13 cellular contexts compared by ENCODE assay signal in the genomic region with DNA sequence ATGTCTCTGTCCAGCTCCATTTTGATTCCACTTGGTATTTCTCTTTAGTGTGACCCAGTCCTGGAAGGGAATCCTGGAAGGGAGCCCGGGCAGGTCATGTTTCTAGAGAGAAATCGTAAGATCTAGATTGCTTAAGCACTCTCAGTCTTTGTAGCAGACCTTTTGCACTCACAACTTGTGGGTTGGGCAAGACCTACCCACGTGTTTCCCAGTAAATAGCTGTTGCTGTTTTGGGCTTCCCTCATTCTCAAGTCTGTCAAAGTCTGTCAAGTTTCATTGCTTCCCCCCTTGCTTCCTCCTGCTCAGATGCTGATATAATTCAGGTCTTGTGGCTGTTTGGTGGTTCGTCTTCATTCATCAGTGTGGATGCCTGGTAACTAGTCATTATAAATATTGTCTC. TPM values are rescaled to one million over a fixed set of nuclear protein-coding genes. Genes with fewer than 3 reads are reported as not detected.
DNase-seq lines count a peak whose midpoint lies in the region; ATAC-seq lines count a peak whose summit lies in the region.
"Had no signal": no experiment of that assay in that cellular context is flagged by ENCODE, and none has a peak within 500 bp of the region (broad histone marks: within the 10 kb centered on the region; RNA-seq: fewer than 3 reads in every experiment).

No MANE protein-coding gene starts in this region.

- no peak overlapping the region for H3K27ac ChIP-seq in mesendoderm (ENCODE audit: low read depth, low read length)
- H3K27ac ChIP-seq: thyroid gland had no signal

- H2BK5ac ChIP-seq in mesendoderm (ENCODE audit: low read length) = no peak overlapping the region

- intact Hi-C loops in activated CD4-positive, alpha-beta T cell treated with anti-CD3 and anti-CD28 coated beads, Interleukin-2, amount 10 ng/mL, durations not matched to agents 24 days and 14 days (cut with micrococcal nuclease) = no loop called here

- H3K79me1 ChIP-seq in mesendoderm (ENCODE audit: low read length) = no peaks in the 10 kb centered on the region

- DNase-seq in activated CD4-positive, alpha-beta T cell treated with anti-CD3 and anti-CD28 coated beads, Interleukin-2, amount 10 ng/mL, durations not matched to agents 24 days and 14 days = peak; percentile 65
- DNase-seq in activated CD4-positive, alpha-beta T cell treated with anti-CD3 and anti-CD28 coated beads, Interleukin-2, amount 50 U/mL, for 4 hours = no peak
- DNase-seq in SIG-M5 treated with dmso at 0.1 percent for 504 hours (lab: John Stamatoyannopoulos, UW; ENCODE audit: unreplicated experiment) = peak; percentile 93
- DNase-seq in mesendoderm = peak; percentile 23
- DNase-seq in NCI-H82 (lab: John Stamatoyannopoulos, UW) = no peak
- no peak for DNase-seq in NCI-H2227 (lab: John Stamatoyannopoulos, UW; ENCODE audit: unreplicated experiment)
- no peak for DNase-seq in HuH-7 (ENCODE audit: low spot score)
- DNase-seq: activated naive CD8-positive, alpha-beta T cell treated with anti-CD3 and anti-CD28 coated beads for 36 hours; NCI-H1694; stimulated activated CD4-positive, alpha-beta T cell treated with anti-CD3 and anti-CD28 coated beads, Interleukin-2, amount 100 ng/mL, for 48 hours; thyroid gland had no signal

- H3K4ac ChIP-seq in mesendoderm (ENCODE audit: low read depth, low read length) = no peak overlapping the region

- H4K5ac ChIP-seq in mesendoderm (ENCODE audit: low read length) = no peak overlapping the region

- H2BK120ac ChIP-seq in mesendoderm (ENCODE audit: low read depth, low read length) = no peak overlapping the region

- peak overlapping the region; percentile 15 for H3K4me3 Mint-ChIP-seq in activated CD4-positive, alpha-beta T cell treated with anti-CD3 and anti-CD28 coated beads, Interleukin-2, amount 10 ng/mL, durations not matched to agents 24 days and 14 days
- H3K4me3 Mint-ChIP-seq: activated naive CD8-positive, alpha-beta T cell treated with anti-CD3 and anti-CD28 coated beads for 36 hours; WTC11 had no signal

- H2AK5ac ChIP-seq in mesendoderm (ENCODE audit: low read length) = no peak overlapping the region

- no peaks in the 10 kb centered on the region for H3K36me3 ChIP-seq in mesendoderm (ENCODE audit: control insufficient read depth, insufficient read depth, low read length)
- H3K36me3 ChIP-seq: thyroid gland had no signal

- H2BK15ac ChIP-seq in mesendoderm (replicated peaks; ENCODE audit: low read depth) = no peak overlapping the region

- H3K23ac ChIP-seq in mesendoderm (ENCODE audit: low read length) = no peak overlapping the region

- H3K27me3 ChIP-seq in mesendoderm (ENCODE audit: insufficient read depth, low read length, poor library complexity) = no peaks in the 10 kb centered on the region
- H3K27me3 ChIP-seq: thyroid gland had no signal

- H3K4me1 ChIP-seq in mesendoderm (ENCODE audit: control insufficient read depth, low read depth, low read length) = no peaks in the 10 kb centered on the region
- H3K4me1 ChIP-seq: thyroid gland had no signal

- peaks cover 6% of the 10 kb centered on the region for H3K36me3 Mint-ChIP-seq in activated CD4-positive, alpha-beta T cell treated with anti-CD3 and anti-CD28 coated beads, Interleukin-2, amount 10 ng/mL, durations not matched to agents 24 days and 14 days (ENCODE audit: low read depth)
- H3K36me3 Mint-ChIP-seq: WTC11 had no signal

- H3K27me3 Mint-ChIP-seq in activated CD4-positive, alpha-beta T cell treated with anti-CD3 and anti-CD28 coated beads, Interleukin-2, amount 10 ng/mL, durations not matched to agents 24 days and 14 days = no peaks in the 10 kb centered on the region
- H3K27me3 Mint-ChIP-seq: activated naive CD8-positive, alpha-beta T cell treated with anti-CD3 and anti-CD28 coated beads for 36 hours had no signal

- H3K79me2 ChIP-seq in mesendoderm (ENCODE audit: control insufficient read depth, insufficient read depth, low read length) = no peaks in the 10 kb centered on the region

- peaks cover 9% of the 10 kb centered on the region for H3K4me1 Mint-ChIP-seq in activated CD4-positive, alpha-beta T cell treated with anti-CD3 and anti-CD28 coated beads, Interleukin-2, amount 10 ng/mL, durations not matched to agents 24 days and 14 days
- H3K4me1 Mint-ChIP-seq: WTC11 had no signal

- no peak overlapping the region for H3K18ac ChIP-seq in mesendoderm (ENCODE audit: low read length)

- H3K9ac ChIP-seq in mesendoderm (ENCODE audit: low read length) = no peak overlapping the region

- H3K56ac ChIP-seq in mesendoderm (ENCODE audit: low read length) = no peak overlapping the region

- H3K9me3 Mint-ChIP-seq in activated CD4-positive, alpha-beta T cell treated with anti-CD3 and anti-CD28 coated beads, Interleukin-2, amount 10 ng/mL, durations not matched to agents 24 days and 14 days = peaks cover 10% of the 10 kb centered on the region

- no peak overlapping the region for H3K27ac Mint-ChIP-seq in activated CD4-positive, alpha-beta T cell treated with anti-CD3 and anti-CD28 coated beads, Interleukin-2, amount 10 ng/mL, durations not matched to agents 24 days and 14 days
- H3K27ac Mint-ChIP-seq: activated naive CD8-positive, alpha-beta T cell treated with anti-CD3 and anti-CD28 coated beads for 36 hours; WTC11 had no signal

- H3K4me3 ChIP-seq in mesendoderm (ENCODE audit: low read length) = no peak overlapping the region
- H3K4me3 ChIP-seq: thyroid gland had no signal

- no peak overlapping the region for H3K4me2 ChIP-seq in mesendoderm (ENCODE audit: low read length)

- peak; percentile 90 for ATAC-seq in HG02852 (IDR thresholded peaks at IDR 0.05; ENCODE audit: unreplicated experiment)
- ATAC-seq: WTC11 had no signal

- no peak overlapping the region for H4K8ac ChIP-seq in mesendoderm (ENCODE audit: low read depth, low read length)

- no CpG with 5 or more reads among the region's 4 CpGs for WGBS in mesendoderm (ENCODE audit: extremely low coverage, insufficient coverage, low lambda C conversion rate)

RNA-seq across cellular contexts. Expression of a gene that starts 17.4 kb away (rescaled TPM):
- 16.4 and 19.0 TPM in 2 replicates for total RNA-seq in activated CD4-positive, alpha-beta T cell treated with anti-CD3 and anti-CD28 coated beads, Interleukin-2, amount 10 ng/mL, durations not matched to agents 24 days and 14 days
- 2.0 TPM for polyA plus RNA-seq in mesendoderm (2013, experiment 1 of 2)
- polyA plus RNA-seq in mesendoderm (2013, experiment 2 of 2) = 2.2 TPM

Comparison
In these comparisons a context has a peak if more than half of its experiments do, and no peak if none do; other contexts are left out.
1. DNase-seq: peak in activated CD4-positive, alpha-beta T cell treated with anti-CD3 and anti-CD28 coated beads, Interleukin-2, amount 10 ng/mL, durations not matched to agents 24 days and 14 days (single experiment), SIG-M5 treated with dmso at 0.1 percent for 504 hours (single experiment) and mesendoderm (single experiment); none in activated CD4-positive, alpha-beta T cell treated with anti-CD3 and anti-CD28 coated beads, Interleukin-2, amount 50 U/mL, for 4 hours (0 of 2), NCI-H82 (single experiment), NCI-H2227 (single experiment) and HuH-7 (single experiment).